9 cellular contexts compared by ENCODE assay signal in genomic region chr1:110672753-110673108, GRCh38. TPM values are rescaled to one million over a fixed set of nuclear protein-coding genes. Genes with fewer than 3 reads are reported as not detected.
DNase-seq lines count a peak whose midpoint lies in the region; ATAC-seq and TF ChIP-seq lines count a peak whose summit lies in the region.
"Had no signal": no experiment of that assay in that cellular context is flagged by ENCODE, and none has a peak within 500 bp of the region (broad histone marks: within the 10 kb centered on the region; RNA-seq: fewer than 3 reads in every experiment).

No MANE protein-coding gene starts in this region.

- H3K4me3 ChIP-seq in GM08714 (ENCODE audit: low read length) (peak overlapping the region; percentile 66), thymus (ENCODE audit: low read length) (peak overlapping the region; percentile 66)

- peak overlapping the region; percentile 99 for H3K4me3 Mint-ChIP-seq in central memory CD8-positive, alpha-beta T cell
- no peak overlapping the region for H3K4me3 Mint-ChIP-seq in chondrocyte (ENCODE audit: unreplicated experiment)

- H3K27me3 ChIP-seq in thymus (ENCODE audit: control insufficient read depth, insufficient read depth): no peaks in the 10 kb centered on the region

- H3K27me3 Mint-ChIP-seq in central memory CD8-positive, alpha-beta T cell: no peaks in the 10 kb centered on the region
- H3K27me3 Mint-ChIP-seq in chondrocyte (ENCODE audit: low read depth): peaks cover 62% of the 10 kb centered on the region

- peak; percentile 62 for ATAC-seq in central memory CD8-positive, alpha-beta T cell (replicated peaks; ENCODE audit: extremely low read depth, poor library complexity, severe bottlenecking)
- no peak for ATAC-seq in GM18519 (IDR thresholded peaks at IDR 0.05; ENCODE audit: low FRiP score, unreplicated experiment)

- H3K27ac ChIP-seq in thymus (ENCODE audit: low read depth): peak overlapping the region; percentile 97

- WGBS in thymus: 2% methylated on average over 4 of the region's 4 CpGs

- no peaks in the 10 kb centered on the region for H3K9me3 Mint-ChIP-seq in central memory CD8-positive, alpha-beta T cell
- no peaks in the 10 kb centered on the region for H3K9me3 Mint-ChIP-seq in chondrocyte (ENCODE audit: low read depth)

- peak overlapping the region; percentile 100 for H3K27ac Mint-ChIP-seq in central memory CD8-positive, alpha-beta T cell (ENCODE audit: low read depth)
- no peak overlapping the region for H3K27ac Mint-ChIP-seq in chondrocyte (ENCODE audit: unreplicated experiment)

- H3K36me3 Mint-ChIP-seq in central memory CD8-positive, alpha-beta T cell (ENCODE audit: insufficient read depth): peaks cover 44% of the 10 kb centered on the region
- H3K36me3 Mint-ChIP-seq in chondrocyte (ENCODE audit: low read depth): peaks cover 6% of the 10 kb centered on the region

- no peaks in the 10 kb centered on the region for H3K9me3 ChIP-seq in thymus (ENCODE audit: control insufficient read depth)

- no peaks in the 10 kb centered on the region for H3K36me3 ChIP-seq in thymus (ENCODE audit: control insufficient read depth, insufficient read depth)

- no peak for TF ChIP-seq CTCF in GM20000 (IDR thresholded peaks at IDR 0.05; ENCODE audit: extremely low read depth, missing control alignments)
- no peak for TF ChIP-seq CTCF in chondrocyte (IDR thresholded peaks at IDR 0.05)

- H3K4me1 Mint-ChIP-seq in central memory CD8-positive, alpha-beta T cell: peaks cover 53% of the 10 kb centered on the region
- H3K4me1 Mint-ChIP-seq in chondrocyte (ENCODE audit: low read depth): peaks cover 4% of the 10 kb centered on the region

- peaks cover 14% of the 10 kb centered on the region for H3K4me1 ChIP-seq in thymus (ENCODE audit: control insufficient read depth, insufficient read depth, low read length)

- DNase-seq in GM20000 (ENCODE audit: low spot score) (peak; percentile 77), NCI-H748 (lab: John Stamatoyannopoulos, UW; ENCODE audit: unreplicated experiment) (peak; percentile 42), hippocampal formation (lab: John Stamatoyannopoulos, UW) (no peak), chondrocyte (ENCODE audit: low spot score) (no peak)
- DNase-seq in central memory CD8-positive, alpha-beta T cell (ENCODE audit: low spot score in 2 of 2): peak; percentile 26 to 56

RNA-seq across cellular contexts. Expression of gene KCNA3, which starts 2.0 kb away (rescaled TPM):
- 4.6 TPM for polyA plus RNA-seq in thymus
- not detected in 3 replicates for total RNA-seq in chondrocyte
- total RNA-seq: bronchial epithelial cell had no signal

Comparison
In these comparisons a context has a peak if more than half of its experiments do, and no peak if none do; other contexts are left out.
1. DNase-seq: peak in GM20000 (single experiment), NCI-H748 (single experiment) and central memory CD8-positive, alpha-beta T cell (2 of 2); none in hippocampal formation (0 of 2) and chondrocyte (single experiment).